ENCODE assay signal across 8 cellular contexts in genomic region chr17:61410100-61410551, GRCh38. TPM values are rescaled to one million over a fixed set of nuclear protein-coding genes. Genes with fewer than 3 reads are reported as not detected.
DNase-seq lines count a peak whose midpoint lies in the region; ATAC-seq and TF ChIP-seq lines count a peak whose summit lies in the region.

No MANE protein-coding gene starts in this region.

- no peak for TF ChIP-seq CTCF in CD4-positive, alpha-beta T cell (IDR thresholded peaks at IDR 0.05)
- TF ChIP-seq CTCF in OCI-LY1 (IDR thresholded peaks at IDR 0.05; ENCODE audit: low read length) (no peak), endodermal cell (conservative IDR thresholded peaks at IDR 0.05) (no peak), neural progenitor cell (IDR thresholded peaks at IDR 0.05) (no peak)

- WGBS in endodermal cell (ENCODE audit: insufficient coverage in 1 of 2, insufficient read length in 1 of 2), 2 experiments = 24 to 30% methylated on average over 7 to 12 of the region's 12 CpGs

- no peaks in the 10 kb centered on the region for H3K36me3 Mint-ChIP-seq in CD4-positive, alpha-beta T cell (ENCODE audit: low read depth)
- H3K36me3 Mint-ChIP-seq in endodermal cell (ENCODE audit: low read depth) (no peaks in the 10 kb centered on the region), neural progenitor cell (no peaks in the 10 kb centered on the region)

- intact Hi-C loops in CD4-positive, alpha-beta T cell (cut with DNase I, micrococcal nuclease) = loop anchor here (5.0 to 10.0 kb wide), 4 partner anchors 427 to 688 kb away; partner anchors contain the start of genes INTS2 (in 1 of the 2) and MED13 (in 1 of the 2)

- no peaks in the 10 kb centered on the region for H3K79me2 ChIP-seq in OCI-LY1 (ENCODE audit: insufficient read depth, low read length)
- no peaks in the 10 kb centered on the region for H3K79me2 ChIP-seq in neural progenitor cell (ENCODE audit: low read depth)

- CTCF ChIA-PET in CD4-positive, alpha-beta T cell (lab: Charles Lee) = no interaction called here

- peak overlapping the region; percentile 88 for H3K4me3 Mint-ChIP-seq in CD4-positive, alpha-beta T cell
- H3K4me3 Mint-ChIP-seq in endodermal cell (peak overlapping the region; percentile 60), neural progenitor cell (peak overlapping the region; percentile 81)

- peaks cover 59% of the 10 kb centered on the region for H3K27me3 Mint-ChIP-seq in CD4-positive, alpha-beta T cell
- H3K27me3 Mint-ChIP-seq in endodermal cell (ENCODE audit: insufficient read depth) (peaks cover 84% of the 10 kb centered on the region), neural progenitor cell (ENCODE audit: insufficient read depth, low read depth) (peaks cover 58% of the 10 kb centered on the region)

- peak overlapping the region; percentile 98 for H3K4me2 ChIP-seq in OCI-LY1 (ENCODE audit: low read length)
- peak overlapping the region; percentile 80 for H3K4me2 ChIP-seq in neural progenitor cell

- H4K20me1 ChIP-seq in OCI-LY1 (ENCODE audit: insufficient read depth, low read length) (no peaks in the 10 kb centered on the region), neural progenitor cell (ENCODE audit: low read depth) (peaks cover 57% of the 10 kb centered on the region)

- H2AFZ ChIP-seq in OCI-LY1 (ENCODE audit: low read length) (no peak overlapping the region), neural progenitor cell (replicated peaks) (no peak overlapping the region)

- no peaks in the 10 kb centered on the region for H3K9me3 ChIP-seq in CD4-positive, alpha-beta T cell (ENCODE audit: control insufficient read depth, low read length)
- H3K9me3 ChIP-seq in OCI-LY1 (ENCODE audit: low read length) = no peaks in the 10 kb centered on the region
- no peaks in the 10 kb centered on the region for H3K9me3 ChIP-seq in endodermal cell (ENCODE audit: control insufficient read depth, low read length)
- H3K9me3 ChIP-seq in neural progenitor cell (ENCODE audit: low read depth) = no peaks in the 10 kb centered on the region

- H3K4me1 Mint-ChIP-seq in CD4-positive, alpha-beta T cell (ENCODE audit: low read depth) = peaks cover 29% of the 10 kb centered on the region
- H3K4me1 Mint-ChIP-seq in endodermal cell (peaks cover 11% of the 10 kb centered on the region), neural progenitor cell (peaks cover 13% of the 10 kb centered on the region)

- no peak overlapping the region for H3K27ac Mint-ChIP-seq in CD4-positive, alpha-beta T cell
- no peak overlapping the region for H3K27ac Mint-ChIP-seq in endodermal cell
- H3K27ac Mint-ChIP-seq in neural progenitor cell = no peak overlapping the region

- H3F3A ChIP-seq in OCI-LY1 (ENCODE audit: insufficient read depth, low read length) (no peaks in the 10 kb centered on the region), neural progenitor cell (ENCODE audit: low read depth) (peaks cover 32% of the 10 kb centered on the region)

- ATAC-seq in CD4-positive, alpha-beta T cell (ENCODE audit: poor library complexity) = no peak
- no peak for ATAC-seq in HG02798 (IDR thresholded peaks at IDR 0.05; ENCODE audit: poor library complexity, unreplicated experiment)

- H3K4me1 ChIP-seq in OCI-LY1 (ENCODE audit: insufficient read depth, low read length, severe bottlenecking) (peaks cover 35% of the 10 kb centered on the region), endodermal cell (ENCODE audit: control insufficient read depth, insufficient read depth, low read length) (no peaks in the 10 kb centered on the region), neural progenitor cell (peaks cover 11% of the 10 kb centered on the region)

- H3K36me3 ChIP-seq in OCI-LY1 (ENCODE audit: insufficient read depth, low read length) (no peaks in the 10 kb centered on the region), endodermal cell (ENCODE audit: control insufficient read depth, insufficient read depth, low read length) (no peaks in the 10 kb centered on the region), neural progenitor cell (no peaks in the 10 kb centered on the region)

- H3K27me3 ChIP-seq in CD4-positive, alpha-beta T cell (ENCODE audit: control insufficient read depth, insufficient read depth, low read length) = peaks cover 57% of the 10 kb centered on the region
- H3K27me3 ChIP-seq in OCI-LY1 (ENCODE audit: insufficient read depth, low read length) = no peaks in the 10 kb centered on the region
- H3K27me3 ChIP-seq in endodermal cell (ENCODE audit: control insufficient read depth, insufficient read depth, low read length, poor library complexity, severe bottlenecking) = peaks cover 98% of the 10 kb centered on the region
- H3K27me3 ChIP-seq in neural progenitor cell = peaks cover 100% of the 10 kb centered on the region

- H3K27ac ChIP-seq in CD4-positive, alpha-beta T cell (ENCODE audit: low read depth, low read length) = no peak overlapping the region
- H3K27ac ChIP-seq in OCI-LY1 (ENCODE audit: low read depth, low read length, poor library complexity, severe bottlenecking) (no peak overlapping the region), endodermal cell (ENCODE audit: low read depth, low read length) (no peak overlapping the region), neural progenitor cell (no peak overlapping the region)

- H3K9me2 ChIP-seq in OCI-LY1 (ENCODE audit: low read depth, low read length) = no peaks in the 10 kb centered on the region

- H3K9ac ChIP-seq in OCI-LY1 (ENCODE audit: low read length) (no peak overlapping the region), endodermal cell (ENCODE audit: extremely low read depth, low read length, poor library complexity, severe bottlenecking) (no peak overlapping the region), neural progenitor cell (no peak overlapping the region)

- no peaks in the 10 kb centered on the region for H3K9me3 Mint-ChIP-seq in CD4-positive, alpha-beta T cell
- no peaks in the 10 kb centered on the region for H3K9me3 Mint-ChIP-seq in endodermal cell
- no peaks in the 10 kb centered on the region for H3K9me3 Mint-ChIP-seq in neural progenitor cell

- H3K4me3 ChIP-seq in OCI-LY1 (ENCODE audit: low read depth, low read length, poor library complexity, severe bottlenecking) (peak overlapping the region; percentile 66), endodermal cell (ENCODE audit: low read length) (peak overlapping the region; percentile 40), neural progenitor cell (peak overlapping the region; percentile 51)

- POLR2A ChIA-PET in CD4-positive, alpha-beta T cell (lab: Charles Lee) = no interaction called here

- DNase-seq in CD4-positive, alpha-beta T cell = peak in 1 of 10 experiments; percentile 29
- DNase-seq in endodermal cell = no peak
- DNase-seq in neural progenitor cell (ENCODE audit: low spot score) = no peak
- no peak for DNase-seq in NK-92 treated with Interleukin-12 subunit alpha and Interleukin-12 subunit beta, amount 100 ng/mL, for 24 hours (lab: John Stamatoyannopoulos, UW)
- DNase-seq in NCI-H1436 treated with DMSO at 0.1 percent for 48 hours (lab: John Stamatoyannopoulos, UW) = no peak
- no peak for DNase-seq in NCI-H1048 (lab: John Stamatoyannopoulos, UW)

RNA-seq across cellular contexts. Expression of gene TBX2, which starts 10.5 kb away (rescaled TPM):
- under 1 TPM in 1 of 2 experiments, not detected in 1; 0.06 TPM for total RNA-seq in CD4-positive, alpha-beta T cell
- total RNA-seq in endodermal cell (under 1 TPM in 1 of 2 donors, not detected in 1; 0.07 TPM), neural progenitor cell (ENCODE audit: low replicate concordance) (not detected in 2 replicates)
- polyA plus RNA-seq in endodermal cell (2013, experiment 1 of 2) = 2.8 TPM
- 2.1 TPM for polyA plus RNA-seq in endodermal cell (2013, experiment 2 of 2)

RNA-seq across cellular contexts. Expression of gene TBX4, which starts 42.1 kb away (rescaled TPM):
- total RNA-seq in CD4-positive, alpha-beta T cell = not detected
- total RNA-seq in endodermal cell = not detected
- polyA plus RNA-seq in endodermal cell (2013, experiment 1 of 2) = 1.5 TPM
- 1.4 TPM for polyA plus RNA-seq in endodermal cell (2013, experiment 2 of 2)
- total RNA-seq in neural progenitor cell (ENCODE audit: low replicate concordance) = not detected in 2 replicates
